ENCODE assay signal across 1 cellular context in the genomic region with DNA sequence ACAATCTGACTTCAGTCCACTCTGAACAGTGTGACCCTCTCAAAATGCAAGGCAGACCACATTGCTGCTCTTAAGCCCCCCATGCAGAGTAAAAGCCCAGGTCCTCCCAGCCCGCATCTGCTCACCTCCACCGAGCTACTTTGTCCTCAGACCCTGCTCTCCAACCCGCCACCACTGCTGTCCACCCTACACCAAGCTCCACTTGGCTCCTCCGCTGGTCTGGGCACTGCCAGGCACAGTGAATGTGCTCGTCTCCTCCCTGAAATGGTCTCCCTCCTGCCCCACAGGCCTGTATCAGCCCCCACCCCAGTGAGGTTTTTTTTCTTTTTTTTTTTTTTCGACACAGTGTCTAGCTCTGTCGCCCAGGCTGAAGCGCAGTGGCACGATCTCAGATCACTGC.
A peak's percentile ranks its signal among the peaks of the same experiment; 100 is the strongest.
TF ChIP-seq lines count a peak whose summit lies in the region.

No MANE protein-coding gene starts in this region.

TF ChIP-seq in HepG2, 621 proteins besides CTCF, POLR2A, EP300 and RAD21:
- no peak for TF ChIP-seq ZNF136 (CRISPR knock-in tag; IDR thresholded peaks at IDR 0.05; ENCODE audit: low read depth)
- peak; percentile 67 for TF ChIP-seq RBM22 (optimal IDR thresholded peaks at IDR 0.05; ENCODE audit: low read length)
